ENCODE assay signal across 8 cellular contexts in genomic region chr3:28241221-28242160, GRCh38. TPM values are rescaled to one million over a fixed set of nuclear protein-coding genes. Genes with fewer than 3 reads are reported as not detected.
DNase-seq lines count a peak whose midpoint lies in the region; ATAC-seq lines count a peak whose summit lies in the region.

A gene with protein sequence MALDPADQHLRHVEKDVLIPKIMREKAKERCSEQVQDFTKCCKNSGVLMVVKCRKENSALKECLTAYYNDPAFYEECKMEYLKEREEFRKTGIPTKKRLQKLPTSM (plus strand): TSS chr3:28241619. CDS start chr3:28241794, 175 bp downstream.

- peaks cover 70 to 91% (median 84%) of the 10 kb centered on the region in 3 donors for H3K4me1 Mint-ChIP-seq in CD8-positive, alpha-beta memory T cell

- peaks cover 0 to 10% (median 3%) of the 10 kb centered on the region in 3 donors for H3K36me3 Mint-ChIP-seq in CD8-positive, alpha-beta memory T cell

- peaks cover 51% of the 10 kb centered on the region for H3K4me1 ChIP-seq in CD8-positive, alpha-beta memory T cell (ENCODE audit: insufficient read depth, low read length)

- CTCF ChIA-PET in CD8-positive, alpha-beta memory T cell (lab: Charles Lee) = interaction anchor here (1.1 to 2.0 kb wide), 2 partner anchors 218 to 520 kb away, joined by 3 to 7 read pairs; partner anchors contain the start of gene EOMES

- peak; percentile 90 for ATAC-seq in GM19468 (IDR thresholded peaks at IDR 0.05; ENCODE audit: extremely low read depth, unreplicated experiment)

- DNase-seq in CD8-positive, alpha-beta memory T cell = peak; percentile 82 to 92 (median 89)
- DNase-seq in HS-5 (ENCODE audit: low read depth) = peak; percentile 77
- peak; percentile 95 for DNase-seq in NK-92 treated with Interleukin-12 subunit alpha and Interleukin-12 subunit beta, amount 100 ng/mL, for 24 hours (lab: John Stamatoyannopoulos, UW)
- peak; percentile 97 for DNase-seq in activated CD8-positive, alpha-beta memory T cell treated with anti-CD3 and anti-CD28 coated beads for 24 hours
- peak; percentile 84 for DNase-seq in effector CD4-positive, alpha-beta T cell
- peak; percentile 96 to 97 for DNase-seq in lung microvascular endothelial cell (ENCODE audit: low read depth in 2 of 2)
- DNase-seq in stimulated activated CD4-positive, alpha-beta T cell treated with anti-CD3 and anti-CD28 coated beads, TNF-alpha, amount 100 ng/mL, for 48 hours (ENCODE audit: low read depth in 3 of 3) = peak; percentile 91 to 95 (median 93)

- POLR2A ChIA-PET in CD8-positive, alpha-beta memory T cell (lab: Charles Lee) = no interaction called here

- H3K27me3 Mint-ChIP-seq in CD8-positive, alpha-beta memory T cell = no peaks in the 10 kb centered on the region

- H3K4me3 ChIP-seq in CD8-positive, alpha-beta memory T cell (ENCODE audit: low read length) = peak within 1 kb of the TSS; percentile 78

- no peaks in the 10 kb centered on the region for H3K9me3 Mint-ChIP-seq in CD8-positive, alpha-beta memory T cell

- no peaks in the 10 kb centered on the region for H3K36me3 ChIP-seq in CD8-positive, alpha-beta memory T cell (ENCODE audit: insufficient read depth, low read length)

- H3K27me3 ChIP-seq in CD8-positive, alpha-beta memory T cell (ENCODE audit: insufficient read depth, low read length, poor library complexity, severe bottlenecking) = no peaks in the 10 kb centered on the region

- peak within 1 kb of the TSS; percentile 70 to 98 (median 94) for H3K4me3 Mint-ChIP-seq in CD8-positive, alpha-beta memory T cell

- H3K9me3 ChIP-seq in CD8-positive, alpha-beta memory T cell (ENCODE audit: low read length) = no peaks in the 10 kb centered on the region

- H3K27ac Mint-ChIP-seq in CD8-positive, alpha-beta memory T cell = peak within 1 kb of the TSS; percentile 61 to 97 (median 92)

- H3K27ac ChIP-seq in CD8-positive, alpha-beta memory T cell (ENCODE audit: low read depth, low read length) = peak within 1 kb of the TSS; percentile 81

RNA-seq across cellular contexts. Expression of the gene that starts here (rescaled TPM):
- 10 to 100 TPM; 46.3 to 50.1 TPM for total RNA-seq in CD8-positive, alpha-beta memory T cell
- polyA plus RNA-seq in CD8-positive, alpha-beta memory T cell = 205 TPM
- total RNA-seq in lung microvascular endothelial cell = 3.1 and 5.4 TPM in 2 replicates

Comparison
In these comparisons a context has a peak if more than half of its experiments do, and no peak if none do; other contexts are left out.
1. Peak in every context shown above with its lines: DNase-seq, ATAC-seq, H3K4me3 ChIP-seq and H3K27ac ChIP-seq.